Comparison of ENCODE assay signal across 8 cellular contexts in the genomic region with DNA sequence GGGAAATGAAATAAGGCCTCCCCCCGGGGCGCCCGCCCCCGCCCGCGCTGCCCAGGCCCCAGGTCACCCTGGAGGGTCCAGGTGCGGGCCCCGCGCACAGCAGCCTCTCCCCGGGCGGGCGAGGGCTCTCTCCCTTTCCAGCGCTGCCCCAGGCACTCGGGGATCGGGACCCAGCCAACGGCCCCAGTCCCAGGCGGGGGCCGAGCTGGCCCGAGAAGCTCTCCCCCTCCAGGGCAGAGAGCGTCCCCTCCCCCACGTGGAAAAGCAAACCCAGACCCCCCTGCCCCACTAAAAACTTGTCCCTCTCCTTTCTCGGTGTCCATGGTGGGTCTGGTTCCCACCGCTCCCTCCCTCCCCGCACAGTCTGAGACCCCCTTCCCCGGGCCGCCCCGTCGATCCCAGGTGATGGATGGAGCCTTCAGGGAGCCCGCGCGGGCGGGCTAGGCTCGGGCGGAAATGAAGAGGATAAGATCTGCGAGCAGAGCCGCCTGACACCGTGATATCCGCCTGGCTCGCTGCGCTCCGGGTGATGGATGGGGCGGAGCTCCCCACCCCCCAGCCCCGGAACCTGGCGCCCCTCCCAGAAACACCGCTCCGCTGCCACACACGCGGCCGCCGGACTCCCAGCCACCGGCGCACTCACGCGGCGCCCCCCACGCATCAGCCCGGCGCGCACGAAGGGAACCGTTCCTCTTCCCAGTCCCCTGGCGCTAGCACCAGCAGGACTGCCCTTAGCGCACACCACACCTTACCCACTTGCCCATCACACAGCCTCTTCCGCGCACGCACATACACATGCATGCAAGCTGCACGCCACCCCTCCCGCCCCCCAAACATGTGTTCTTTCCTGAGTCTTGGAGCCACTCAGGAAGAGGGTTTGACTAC.
A peak's percentile ranks its signal among the peaks of the same experiment; 100 is the strongest.
DNase-seq lines count a peak whose midpoint lies in the region; ATAC-seq and TF ChIP-seq lines count a peak whose summit lies in the region.

No MANE protein-coding gene starts in this region.

- TF ChIP-seq CTCF in DND-41 (IDR thresholded peaks at IDR 0.05; ENCODE audit: borderline replicate concordance, extremely low read depth, low read length, poor library complexity, severe bottlenecking) (no peak), foreskin fibroblast (IDR thresholded peaks at IDR 0.05; ENCODE audit: low read depth, low read length) (no peak), uterus (IDR thresholded peaks at IDR 0.05) (no peak)

- ATAC-seq in DND-41 (ENCODE audit: insufficient read depth, low read depth), result peak; percentile 80
- ATAC-seq in GM21717 (IDR thresholded peaks at IDR 0.05; ENCODE audit: unreplicated experiment), result peak; percentile 46

- H3K79me2 ChIP-seq in DND-41 (ENCODE audit: insufficient read depth, low read length), result no peaks in the 10 kb centered on the region

- H3K9me3 ChIP-seq in DND-41 (ENCODE audit: insufficient read depth, low read length, severe bottlenecking) (no peaks in the 10 kb centered on the region), uterus (no peaks in the 10 kb centered on the region)

- peak overlapping the region; percentile 78 for H3K9ac ChIP-seq in DND-41 (ENCODE audit: low read depth, low read length)

- peak overlapping the region; percentile 87 for H2AFZ ChIP-seq in DND-41 (ENCODE audit: low read depth, low read length)

- H3K4me1 ChIP-seq in DND-41 (ENCODE audit: insufficient read depth, low read length), result peaks cover 28% of the 10 kb centered on the region
- H3K4me1 ChIP-seq in uterus, result no peaks in the 10 kb centered on the region

- H4K20me1 ChIP-seq in DND-41 (ENCODE audit: insufficient read depth, low read length), result peaks cover 3% of the 10 kb centered on the region; the same call in 1 of the 2 replicates

- H3K4me3 ChIP-seq in DND-41 (ENCODE audit: low read depth in 1 of 2, low read length in 2 of 2) (peak overlapping the region; percentile 46 to 59; a peak in 3 of 4 replicates), foreskin fibroblast (ENCODE audit: low read depth in 1 of 2, low read length in 2 of 2) (peak overlapping the region; percentile 47), uterus (peak overlapping the region; percentile 19 to 41)

- TF ChIP-seq POLR2A in uterus (IDR thresholded peaks at IDR 0.05), result no peak

- H3K4me2 ChIP-seq in DND-41 (ENCODE audit: insufficient read depth, low read length), result peak overlapping the region; percentile 87

- H3K36me3 ChIP-seq in DND-41 (ENCODE audit: insufficient read depth, low read length) (no peaks in the 10 kb centered on the region), uterus (no peaks in the 10 kb centered on the region)

- intact Hi-C loops in posterior cingulate gyrus (cut with DNase I) (no loop called here), uterus (cut with DNase I; ENCODE audit: low total_unique reads) (no loop called here)

- peak overlapping the region; percentile 74 for H3K27ac ChIP-seq in DND-41 (ENCODE audit: low read length)
- peak overlapping the region; percentile 16 to 19 for H3K27ac ChIP-seq in uterus

- no peaks in the 10 kb centered on the region for H3K27me3 ChIP-seq in DND-41 (ENCODE audit: insufficient read depth, low read length, poor library complexity)
- H3K27me3 ChIP-seq in uterus, result no peaks in the 10 kb centered on the region

- DNase-seq in DND-41 (peak; percentile 81), NCI-H69 (lab: John Stamatoyannopoulos, UW) (peak; percentile 61), foreskin fibroblast (peak in 1 of 2 donors; percentile 42), posterior cingulate gyrus (peak in 6 of 10 donors; percentile 21 to 93 (median 52)), uterus (peak; percentile 42 to 44), superior temporal gyrus (ENCODE audit: extremely low spot score) (no peak)
- peak; percentile 79 to 83 for DNase-seq in activated T-cell treated with anti-CD3 and anti-CD28 coated beads, Interleukin-2, amount 50 U/mL, for 48 hours
